ENCODE assay signal across 12 cellular contexts in genomic region chr21:36926989-36927695, GRCh38. TPM values are rescaled to one million over a fixed set of nuclear protein-coding genes. Genes with fewer than 3 reads are reported as not detected.
DNase-seq lines count a peak whose midpoint lies in the region; ATAC-seq, FAIRE-seq and TF ChIP-seq lines count a peak whose summit lies in the region.
"Had no signal": no experiment of that assay in that cellular context is flagged by ENCODE, and none has a peak within 500 bp of the region (broad histone marks: within the 10 kb centered on the region; RNA-seq: fewer than 3 reads in every experiment).

No MANE protein-coding gene starts in this region.

- TF ChIP-seq CTCF in A549 (IDR thresholded peaks at IDR 0.05) (no peak), fibroblast of lung (conservative IDR thresholded peaks at IDR 0.05 in 1 of 2, IDR thresholded peaks at IDR 0.05 in 1 of 2; ENCODE audit: low read depth in 1 of 2, low read length in 2 of 2) (no peak)

- H3K4me1 ChIP-seq in A549, result peaks cover 31% of the 10 kb centered on the region
- H3K4me1 ChIP-seq in fibroblast of lung (ENCODE audit: control insufficient read depth, extremely low read depth, insufficient read depth, low read length), result peaks cover 5% of the 10 kb centered on the region
- H3K4me1 ChIP-seq: uterus had no signal

- no peak for TF ChIP-seq RAD21 in A549 (conservative IDR thresholded peaks at IDR 0.05 in 1 of 2, IDR thresholded peaks at IDR 0.05 in 1 of 2)

- FAIRE-seq in A549 (lab: Jason Lieb, UNC), result no peak

- no peak for TF ChIP-seq POLR2A in A549 (IDR thresholded peaks at IDR 0.05; ENCODE audit: low read length)

- H3K4me2 ChIP-seq in A549 (peak overlapping the region; percentile 25), fibroblast of lung (ENCODE audit: extremely low read depth, insufficient read depth, low read length) (peak overlapping the region; percentile 48)

- H3K4me3 ChIP-seq in A549 (no peak overlapping the region), fibroblast of lung (replicated peaks in 1 of 4; ENCODE audit: control extremely low read depth in 1 of 4, insufficient read depth in 1 of 4, low read depth in 3 of 4, low read length in 4 of 4) (no peak overlapping the region)
- H3K4me3 ChIP-seq: SJSA1, uterus had no signal

- CTCF ChIA-PET in A549 (lab: Yijun Ruan, JAX), result interaction anchor here (0.6 to 3.1 kb wide), 28 partner anchors 9 to 507 kb away, joined by 3 to 22 read pairs (median 5); no protein-coding TSS in a partner anchor

- POLR2A ChIA-PET in A549 (lab: Yijun Ruan, JAX), result no interaction called here

- H2AFZ ChIP-seq in fibroblast of lung (ENCODE audit: low read length), result no peak overlapping the region

- H3K27ac ChIP-seq in A549, result peak overlapping the region; percentile 56 to 81; a peak in 5 of 6 replicates
- H3K27ac ChIP-seq in fibroblast of lung (ENCODE audit: insufficient read depth, low read length), result peak overlapping the region; percentile 56
- H3K27ac ChIP-seq: epithelial cell of prostate, SJSA1, uterus had no signal

- H3K79me2 ChIP-seq in fibroblast of lung (ENCODE audit: control insufficient read depth, insufficient read depth, low read length), result no peaks in the 10 kb centered on the region

- H3K27me3 ChIP-seq in fibroblast of lung (ENCODE audit: control insufficient read depth, insufficient read depth, low read length), result no peaks in the 10 kb centered on the region
- H3K27me3 ChIP-seq: SJSA1, uterus had no signal

- no peaks in the 10 kb centered on the region for H4K20me1 ChIP-seq in fibroblast of lung (ENCODE audit: control insufficient read depth, extremely low read depth, insufficient read depth, low read length)

- H3K36me3 ChIP-seq in fibroblast of lung (ENCODE audit: control insufficient read depth, insufficient read depth, low read length), result no peaks in the 10 kb centered on the region
- H3K36me3 ChIP-seq: uterus had no signal

- H3K9me3 ChIP-seq in A549 (no peaks in the 10 kb centered on the region), fibroblast of lung (ENCODE audit: control insufficient read depth, insufficient read depth, low read depth, low read length) (no peaks in the 10 kb centered on the region)
- H3K9me3 ChIP-seq: SJSA1, uterus had no signal

- 58% methylated on average over 16 of the region's 17 CpGs for WGBS in A549 (ENCODE audit: missing lambda C conversion rate)

- peak in 1 of 2 experiments; percentile 62 for DNase-seq in A549 (ENCODE audit: low read depth in 1 of 2, low spot score in 1 of 2)
- peak; percentile 32 for DNase-seq in HCEC 1CT
- DNase-seq in NCI-H774 (lab: John Stamatoyannopoulos, UW), result peak; percentile 48
- peak in 1 of 2 donors; percentile 65 for DNase-seq in fibroblast of lung (ENCODE audit: low read depth in 2 of 2)
- DNase-seq in T-helper 2 cell, result no peak
- DNase-seq in NCI-H2196 treated with DMSO at 0.1 percent for 48 hours (lab: John Stamatoyannopoulos, UW; ENCODE audit: unreplicated experiment), result no peak
- DNase-seq in NCI-H128 (lab: John Stamatoyannopoulos, UW; ENCODE audit: unreplicated experiment), result no peak
- DNase-seq: NCI-H1436 treated with DMSO at 0.1 percent for 48 hours had no signal

- TF ChIP-seq EP300 in A549 (IDR thresholded peaks at IDR 0.05), result no peak

- H3K9ac ChIP-seq in fibroblast of lung (ENCODE audit: insufficient read depth, low read length), result no peak overlapping the region

- ATAC-seq in A549, result peak in 1 of 2 experiments; percentile 59; a peak in 3 of 6 replicates
- no peak for ATAC-seq in HG02981 (IDR thresholded peaks at IDR 0.05; ENCODE audit: unreplicated experiment)

TF ChIP-seq in A549, 52 proteins besides CTCF, POLR2A, EP300 and RAD21:
- peak; percentile 45; the same call in 1 of the 2 replicates for TF ChIP-seq GATA3 (IDR thresholded peaks at IDR 0.05; ENCODE audit: borderline replicate concordance)
- TF ChIP-seq FOSL2 (IDR thresholded peaks at IDR 0.05), result no peak
- TF ChIP-seq FOSL2 (CRISPR knock-in tag; IDR thresholded peaks at IDR 0.05), result peak; percentile 5; the same call in 1 of the 2 replicates
- TF ChIP-seq ZSCAN20 (CRISPR knock-in tag; IDR thresholded peaks at IDR 0.05), result no peak

RNA-seq across cellular contexts. Expression of gene HLCS, which starts 39.3 kb away (rescaled TPM):
- polyA plus RNA-seq in A549 (2011; rRNA removed), result 23.1 and 24.3 TPM in 2 replicates
- polyA plus RNA-seq in A549 (2012; cell fraction: cytosol; rRNA removed), result 4.3 and 4.8 TPM in 2 replicates
- 4.8 and 6.9 TPM in 2 replicates for polyA plus RNA-seq in A549 (2012; cell fraction: nucleus; rRNA removed)
- 7.6 to 9.0 TPM (median 8.4 TPM) in 3 replicates for polyA plus RNA-seq in A549 (2017; fragmentation: RNase III; extraction: RNeasy Plus Mini Kit Qiagen cat#74134 plus additional on column Dnase treatment)
- polyA minus RNA-seq in A549 (2011; rRNA and poly(A)+ RNA removed), result 24.9 and 27.6 TPM in 2 replicates
- 31.3 and 40.0 TPM in 2 replicates for total RNA-seq in fibroblast of lung
- polyA plus RNA-seq in fibroblast of lung, result 17.3 and 23.1 TPM in 2 replicates
- polyA plus RNA-seq in fibroblast of lung (2012), result 13.9 and 20.4 TPM in 2 replicates
- 16.9 and 35.3 TPM in 2 replicates for polyA minus RNA-seq in fibroblast of lung (ENCODE audit: low replicate concordance)

Comparison
In these comparisons a context has a peak if more than half of its experiments do, and no peak if none do; other contexts are left out.
1. DNase-seq: peak in HCEC 1CT (single experiment) and NCI-H774 (single experiment); none in T-helper 2 cell (0 of 5), NCI-H2196 treated with DMSO at 0.1 percent for 48 hours (single experiment) and NCI-H128 (single experiment).